ENCODE assay signal across 1 cellular context in genomic region chr3:23889401-23889800, GRCh38.
TF ChIP-seq lines count a peak whose summit lies in the region.

No MANE protein-coding gene starts in this region.

TF ChIP-seq in HepG2, 621 proteins besides CTCF, POLR2A, EP300 and RAD21:
- TF ChIP-seq ZNF556 (CRISPR knock-in tag; IDR thresholded peaks at IDR 0.05; ENCODE audit: borderline replicate concordance): no peak
- TF ChIP-seq ZFAT (CRISPR knock-in tag; conservative IDR thresholded peaks at IDR 0.05): no peak
- no peak for TF ChIP-seq PCBP1 (IDR thresholded peaks at IDR 0.05; ENCODE audit: borderline replicate concordance, low read depth, low read length)
- no peak for TF ChIP-seq ZNF569 (CRISPR knock-in tag; IDR thresholded peaks at IDR 0.05; ENCODE audit: borderline replicate concordance)
- TF ChIP-seq ZNF275 (CRISPR knock-in tag; IDR thresholded peaks at IDR 0.05; ENCODE audit: borderline replicate concordance): no peak
- no peak for TF ChIP-seq RARA (CRISPR knock-in tag; IDR thresholded peaks at IDR 0.05)
- TF ChIP-seq, protein P1, sequence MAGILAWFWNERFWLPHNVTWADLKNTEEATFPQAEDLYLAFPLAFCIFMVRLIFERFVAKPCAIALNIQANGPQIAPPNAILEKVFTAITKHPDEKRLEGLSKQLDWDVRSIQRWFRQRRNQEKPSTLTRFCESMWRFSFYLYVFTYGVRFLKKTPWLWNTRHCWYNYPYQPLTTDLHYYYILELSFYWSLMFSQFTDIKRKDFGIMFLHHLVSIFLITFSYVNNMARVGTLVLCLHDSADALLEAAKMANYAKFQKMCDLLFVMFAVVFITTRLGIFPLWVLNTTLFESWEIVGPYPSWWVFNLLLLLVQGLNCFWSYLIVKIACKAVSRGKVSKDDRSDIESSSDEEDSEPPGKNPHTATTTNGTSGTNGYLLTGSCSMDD (CRISPR knock-in tag; IDR thresholded peaks at IDR 0.05): no peak
- no peak for TF ChIP-seq JUN (CRISPR knock-in tag; IDR thresholded peaks at IDR 0.05)
- TF ChIP-seq KLF16 (CRISPR knock-in tag; IDR thresholded peaks at IDR 0.05): no peak
- TF ChIP-seq YY1 (IDR thresholded peaks at IDR 0.05; ENCODE audit: insufficient read depth, insufficient replicate concordance, low read depth, low read length): no peak
- no peak for TF ChIP-seq PRDM10 (CRISPR knock-in tag; IDR thresholded peaks at IDR 0.05; ENCODE audit: low read depth)
- TF ChIP-seq SP5 (CRISPR knock-in tag; IDR thresholded peaks at IDR 0.05; ENCODE audit: borderline replicate concordance, low read depth): no peak
- no peak for TF ChIP-seq GABPB1 (CRISPR knock-in tag; IDR thresholded peaks at IDR 0.05)
- TF ChIP-seq SP2 (CRISPR knock-in tag; IDR thresholded peaks at IDR 0.05): no peak
